21 cellular contexts compared by ENCODE assay signal in genomic region chrX:107979534-107979933, GRCh38. TPM values are rescaled to one million over a fixed set of nuclear protein-coding genes. Genes with fewer than 3 reads are reported as not detected.
"Had no signal": no experiment of that assay in that cellular context is flagged by ENCODE, and none has a peak within 500 bp of the region (broad histone marks: within the 10 kb centered on the region; RNA-seq: fewer than 3 reads in every experiment).

No MANE protein-coding gene starts in this region.

- FAIRE-seq: islet of Langerhans had no signal

- H3K4me3 ChIP-seq: gastrocnemius medialis, heart right ventricle, mucosa of descending colon, smooth muscle cell, suprapubic skin, upper lobe of left lung had no signal

- H3K36me3 ChIP-seq: gastrocnemius medialis, heart right ventricle, suprapubic skin, upper lobe of left lung had no signal

- H3K36me3 Mint-ChIP-seq: naive thymus-derived CD8-positive, alpha-beta T cell; stimulated activated naive B cell treated with anti-CD40 and anti-IgM and Interleukin-4, amounts not matched to agents 10 μg/mL and 1 μg/mL and 100 μg/mL, for 72 hours had no signal

- H3K4me2 ChIP-seq: smooth muscle cell had no signal

- H3K9me3 ChIP-seq: gastrocnemius medialis, heart right ventricle, mucosa of descending colon, suprapubic skin, upper lobe of left lung had no signal

- H3K4me3 Mint-ChIP-seq: naive thymus-derived CD8-positive, alpha-beta T cell; stimulated activated naive B cell treated with anti-CD40 and anti-IgM and Interleukin-4, amounts not matched to agents 10 μg/mL and 1 μg/mL and 100 μg/mL, for 72 hours had no signal

- H3K4me1 ChIP-seq: gastrocnemius medialis, heart right ventricle, suprapubic skin, upper lobe of left lung had no signal

- H3K27ac ChIP-seq: gastrocnemius medialis, heart right ventricle, suprapubic skin, upper lobe of left lung had no signal

- H3K9me3 Mint-ChIP-seq: naive thymus-derived CD8-positive, alpha-beta T cell; stimulated activated naive B cell treated with anti-CD40 and anti-IgM and Interleukin-4, amounts not matched to agents 10 μg/mL and 1 μg/mL and 100 μg/mL, for 72 hours had no signal

- H3K27me3 ChIP-seq: gastrocnemius medialis, suprapubic skin, upper lobe of left lung had no signal

- H3K27me3 Mint-ChIP-seq: progenitor cell of endocrine pancreas had no signal

- ATAC-seq: gastrocnemius medialis; heart right ventricle; mucosa of descending colon; naive thymus-derived CD8-positive, alpha-beta T cell; right cardiac atrium had no signal

- H3K4me1 Mint-ChIP-seq: stimulated activated naive B cell treated with anti-CD40 and anti-IgM and Interleukin-4, amounts not matched to agents 10 μg/mL and 1 μg/mL and 100 μg/mL, for 72 hours had no signal

- DNase-seq: activated gamma-delta T cell; activated T-cell treated with anti-CD3 and anti-CD28 coated beads for 4 hours; central memory CD4-positive, alpha-beta T cell; cortex of kidney; effector CD8-positive, alpha-beta T cell; gastrocnemius medialis; heart right ventricle; mucosa of descending colon; naive thymus-derived CD8-positive, alpha-beta T cell; right cardiac atrium; stimulated activated naive B cell treated with anti-CD40 and anti-IgM and Interleukin-4, amounts not matched to agents 10 μg/mL and 1 μg/mL and 100 μg/mL, for 72 hours; T-helper 2 cell; upper lobe of left lung had no signal

- H3K27ac Mint-ChIP-seq: progenitor cell of endocrine pancreas; stimulated activated naive B cell treated with anti-CD40 and anti-IgM and Interleukin-4, amounts not matched to agents 10 μg/mL and 1 μg/mL and 100 μg/mL, for 72 hours had no signal

RNA-seq across cellular contexts. Expression of gene TEX13B, which starts 2.6 kb away (rescaled TPM):
- total RNA-seq: activated CD8-positive, alpha-beta memory T cell treated with anti-CD3 and anti-CD28 coated beads for 36 hours; fibroblast of lung; gastrocnemius medialis; heart right ventricle; lung microvascular endothelial cell; mucosa of descending colon; naive thymus-derived CD8-positive, alpha-beta T cell; progenitor cell of endocrine pancreas; right cardiac atrium; smooth muscle cell; suprapubic skin; upper lobe of left lung had no signal
- polyA plus RNA-seq: adipose tissue; fibroblast of lung; heart right ventricle; naive thymus-derived CD8-positive, alpha-beta T cell; right cardiac atrium; smooth muscle cell had no signal
